ENCODE assay signal across 18 cellular contexts in genomic region chr3:155097009-155097349, GRCh38. TPM values are rescaled to one million over a fixed set of nuclear protein-coding genes. Genes with fewer than 3 reads are reported as not detected.
DNase-seq lines count a peak whose midpoint lies in the region; ATAC-seq and TF ChIP-seq lines count a peak whose summit lies in the region.
"Had no signal": no experiment of that assay in that cellular context is flagged by ENCODE, and none has a peak within 500 bp of the region (broad histone marks: within the 10 kb centered on the region; RNA-seq: fewer than 3 reads in every experiment).

No MANE protein-coding gene starts in this region.

- peak overlapping the region in 1 of 2 experiments; percentile 22 for H3K4me3 ChIP-seq in neutrophil (ENCODE audit: low read depth in 1 of 2, low read length in 1 of 2)
- no peak overlapping the region for H3K4me3 ChIP-seq in CD8-positive, alpha-beta memory T cell (ENCODE audit: low read length)
- H3K4me3 ChIP-seq: GM23248, K562 had no signal

- peaks cover 26% of the 10 kb centered on the region for H3K36me3 ChIP-seq in neutrophil
- no peaks in the 10 kb centered on the region for H3K36me3 ChIP-seq in CD8-positive, alpha-beta memory T cell (ENCODE audit: insufficient read depth, low read length)
- H3K36me3 ChIP-seq: BE2C had no signal

- H3K27me3 ChIP-seq in neutrophil = no peaks in the 10 kb centered on the region
- no peaks in the 10 kb centered on the region for H3K27me3 ChIP-seq in CD8-positive, alpha-beta memory T cell (ENCODE audit: insufficient read depth, low read length, poor library complexity, severe bottlenecking)
- H3K27me3 ChIP-seq: BE2C had no signal

- DNase-seq in NOMO-1 treated with dmso at 0.1 percent for 144 hours (lab: John Stamatoyannopoulos, UW; ENCODE audit: unreplicated experiment) = peak; percentile 18
- peak; percentile 22 for DNase-seq in SKM-1 (lab: John Stamatoyannopoulos, UW; ENCODE audit: unreplicated experiment)
- no peak for DNase-seq in CD8-positive, alpha-beta memory T cell
- no peak for DNase-seq in NCI-H146 treated with DMSO at 0.1 percent for 48 hours (lab: John Stamatoyannopoulos, UW; ENCODE audit: unreplicated experiment)
- DNase-seq: ACHN; BE2C; CD4-positive, alpha-beta memory T cell; COR-L47; DMS 273 treated with DMSO at 0.1 percent for 48 hours; DMS53; GM23248; HCEC 1CT; IMR-90 had no signal

- no peak for TF ChIP-seq CTCF in neutrophil (IDR thresholded peaks at IDR 0.05)

- H3K4me1 ChIP-seq in neutrophil (ENCODE audit: control insufficient read depth in 1 of 2, insufficient read depth in 1 of 2, low read depth in 1 of 2, low read length in 1 of 2) = peaks cover 19 to 46% of the 10 kb centered on the region in 2 experiments
- H3K4me1 ChIP-seq in CD8-positive, alpha-beta memory T cell (ENCODE audit: insufficient read depth, low read length) = no peaks in the 10 kb centered on the region
- H3K4me1 ChIP-seq: BE2C had no signal

- CTCF ChIA-PET in CD8-positive, alpha-beta memory T cell (lab: Charles Lee) = no interaction called here

- H3K9me3 ChIP-seq in neutrophil = no peaks in the 10 kb centered on the region
- H3K9me3 ChIP-seq in CD8-positive, alpha-beta memory T cell (ENCODE audit: low read length) = no peaks in the 10 kb centered on the region
- H3K9me3 ChIP-seq: BE2C had no signal

- H3K4me3 Mint-ChIP-seq in CD8-positive, alpha-beta memory T cell = no peak overlapping the region
- H3K4me3 Mint-ChIP-seq: CD4-positive, alpha-beta memory T cell had no signal

- H3K36me3 Mint-ChIP-seq in CD8-positive, alpha-beta memory T cell = no peaks in the 10 kb centered on the region
- H3K36me3 Mint-ChIP-seq: CD4-positive, alpha-beta memory T cell had no signal

- H3K9me3 Mint-ChIP-seq in CD8-positive, alpha-beta memory T cell = peaks cover 0 to 8% (median 4%) of the 10 kb centered on the region in 5 donors

- peak overlapping the region; percentile 86 for H3K27ac ChIP-seq in neutrophil
- H3K27ac ChIP-seq in CD8-positive, alpha-beta memory T cell (ENCODE audit: low read depth, low read length) = no peak overlapping the region
- H3K27ac ChIP-seq: C4-2B, GM23248 had no signal

- no peaks in the 10 kb centered on the region for H3K27me3 Mint-ChIP-seq in CD8-positive, alpha-beta memory T cell
- H3K27me3 Mint-ChIP-seq: CD4-positive, alpha-beta memory T cell had no signal

- H3K27ac Mint-ChIP-seq in CD8-positive, alpha-beta memory T cell = no peak overlapping the region
- H3K27ac Mint-ChIP-seq: CD4-positive, alpha-beta memory T cell had no signal

- POLR2A ChIA-PET in CD8-positive, alpha-beta memory T cell (lab: Charles Lee) = no interaction called here

- no peaks in the 10 kb centered on the region for H3K4me1 Mint-ChIP-seq in CD8-positive, alpha-beta memory T cell
- H3K4me1 Mint-ChIP-seq: CD4-positive, alpha-beta memory T cell had no signal

- no peak for ATAC-seq in HG02973 (IDR thresholded peaks at IDR 0.05; ENCODE audit: unreplicated experiment)
- no peak for ATAC-seq in GM19395 (IDR thresholded peaks at IDR 0.05; ENCODE audit: unreplicated experiment)
- ATAC-seq: K562 had no signal

RNA-seq across cellular contexts. Expression of gene MME, which starts 16.9 kb away (rescaled TPM):
- total RNA-seq in CD8-positive, alpha-beta memory T cell = under 1 TPM in 1 of 2 experiments, not detected in 1; 0.04 TPM
- polyA plus RNA-seq in CD8-positive, alpha-beta memory T cell = 1.4 TPM

Comparison
In these comparisons a context has a peak if more than half of its experiments do, and no peak if none do; other contexts are left out.
1. DNase-seq: peak in NOMO-1 treated with dmso at 0.1 percent for 144 hours (single experiment) and SKM-1 (single experiment); none in CD8-positive, alpha-beta memory T cell (0 of 5) and NCI-H146 treated with DMSO at 0.1 percent for 48 hours (single experiment).